Comparison of ENCODE assay signal across 11 cellular contexts in genomic region chr6:123393333-123393732, GRCh38.
A peak's percentile ranks its signal among the peaks of the same experiment; 100 is the strongest.
DNase-seq lines count a peak whose midpoint lies in the region; ATAC-seq, FAIRE-seq and TF ChIP-seq lines count a peak whose summit lies in the region.
"Had no signal": no experiment of that assay in that cellular context is flagged by ENCODE, and none has a peak within 500 bp of the region (broad histone marks: within the 10 kb centered on the region; RNA-seq: fewer than 3 reads in every experiment).

No MANE protein-coding gene starts in this region.

- no peaks in the 10 kb centered on the region for H3K36me3 ChIP-seq in small intestine (ENCODE audit: control insufficient read depth in 2 of 2, insufficient read depth in 2 of 2, low read length in 2 of 2)

- no peaks in the 10 kb centered on the region for H3K27me3 ChIP-seq in small intestine (ENCODE audit: control insufficient read depth in 2 of 2, insufficient read depth in 2 of 2, low read length in 2 of 2)

- no peak overlapping the region for H3K4me3 ChIP-seq in small intestine (ENCODE audit: low read depth in 1 of 2, low read length in 2 of 2)
- H3K4me3 ChIP-seq: skin epidermis had no signal

- ATAC-seq in GM19397 (IDR thresholded peaks at IDR 0.05; ENCODE audit: unreplicated experiment): no peak
- ATAC-seq: effector memory CD8-positive, alpha-beta T cell; T-cell had no signal

- H3K27ac ChIP-seq in small intestine (ENCODE audit: low read depth in 1 of 2, low read length in 1 of 2): no peak overlapping the region
- H3K27ac ChIP-seq: skin epidermis had no signal

- no peaks in the 10 kb centered on the region for H3K4me1 ChIP-seq in small intestine (ENCODE audit: control insufficient read depth in 2 of 2, insufficient read depth in 1 of 2, low read depth in 1 of 2, low read length in 1 of 2)

- TF ChIP-seq CTCF in GM20000 (IDR thresholded peaks at IDR 0.05; ENCODE audit: extremely low read depth, missing control alignments): no peak

- H3K9me3 ChIP-seq in small intestine (ENCODE audit: control insufficient read depth, low read depth): no peaks in the 10 kb centered on the region

- peak; percentile 77 for DNase-seq in NCI-H510A treated with DMSO at 0.1 percent for 48 hours (lab: John Stamatoyannopoulos, UW)
- no peak for DNase-seq in NCI-H510A (lab: John Stamatoyannopoulos, UW)
- peak; percentile 78 for DNase-seq in NCI-H2196 (lab: John Stamatoyannopoulos, UW; ENCODE audit: unreplicated experiment)
- DNase-seq in cerebellar cortex (ENCODE audit: low spot score): peak; percentile 28
- peak; percentile 20 for DNase-seq in small intestine
- no peak for DNase-seq in hepatic stellate cell (ENCODE audit: low spot score)
- no peak for DNase-seq in GM20000 (ENCODE audit: low spot score)
- DNase-seq: effector memory CD8-positive, alpha-beta T cell; T-cell had no signal

- 9 to 23% (median 13%) methylated on average over 1 of the region's 1 CpG for WGBS in small intestine, 3 donors

- no peak for FAIRE-seq in small intestine (lab: Jason Lieb, UNC)

Comparison
In these comparisons a context has a peak if more than half of its experiments do, and no peak if none do; other contexts are left out.
1. DNase-seq: peak in NCI-H510A treated with DMSO at 0.1 percent for 48 hours (single experiment), NCI-H2196 (single experiment), cerebellar cortex (single experiment) and small intestine (single experiment); none in NCI-H510A (single experiment), hepatic stellate cell (single experiment) and GM20000 (single experiment).